ENCODE assay signal across 9 cellular contexts in genomic region chr7:39085590-39086049, GRCh38.
DNase-seq lines count a peak whose midpoint lies in the region; ATAC-seq and TF ChIP-seq lines count a peak whose summit lies in the region.
"Had no signal": no experiment of that assay in that cellular context is flagged by ENCODE, and none has a peak within 500 bp of the region (broad histone marks: within the 10 kb centered on the region; RNA-seq: fewer than 3 reads in every experiment).

No MANE protein-coding gene starts in this region.

- no peaks in the 10 kb centered on the region for H3K27me3 ChIP-seq in IMR-90 (ENCODE audit: control insufficient read depth, insufficient read depth, low read length)
- peaks cover 0 to 48% (median 0%) of the 10 kb centered on the region in 7 donors for H3K27me3 ChIP-seq in spleen (replicated peaks in 1 of 7)
- H3K27me3 ChIP-seq: uterus had no signal

- H3K9ac ChIP-seq in IMR-90 (ENCODE audit: low read depth, low read length): no peak overlapping the region

- no peaks in the 10 kb centered on the region for H3K4me1 ChIP-seq in IMR-90 (ENCODE audit: control insufficient read depth, insufficient read depth, low read length)
- H3K4me1 ChIP-seq in spleen: no peaks in the 10 kb centered on the region
- H3K4me1 ChIP-seq: uterus had no signal

- H2BK20ac ChIP-seq in IMR-90 (ENCODE audit: low read depth, low read length): no peak overlapping the region

- no peak for TF ChIP-seq POLR2A in IMR-90 (IDR thresholded peaks at IDR 0.05; ENCODE audit: low read depth, low read length)
- TF ChIP-seq POLR2A in spleen (IDR thresholded peaks at IDR 0.05): no peak

- H4K8ac ChIP-seq in IMR-90 (ENCODE audit: low read depth in 2 of 2, low read length in 2 of 2): no peak overlapping the region

- H4K20me1 ChIP-seq in IMR-90 (ENCODE audit: insufficient read depth, low read length): no peaks in the 10 kb centered on the region

- in situ Hi-C loops in IMR-90 (cut with MboI; ENCODE audit: low sequenced_read_pairs): no loop called here
- in situ Hi-C loops in SK-MEL-5 (cut with HindIII; ENCODE audit: low pct_unique_long_range_greater_than_20kb, low sequenced_read_pairs): no loop called here

- no TSS peak for BruUV-seq in IMR-90 (replicated peaks; lab: Mats Ljungman, UMichigan)

- CTCF ChIA-PET in IMR-90 (lab: Yijun Ruan, JAX): no interaction called here

- H3K9me1 ChIP-seq in IMR-90 (ENCODE audit: insufficient read depth, low read length): no peaks in the 10 kb centered on the region

- no CpG with 5 or more reads among the region's 11 CpGs for WGBS in IMR-90 (ENCODE audit: extremely low coverage in 2 of 2, insufficient read length in 1 of 2), 2 experiments
- 23 to 39% (median 27%) methylated on average over 11 of the region's 11 CpGs for WGBS in spleen, 5 donors

- no peak overlapping the region for H3K27ac ChIP-seq in IMR-90 (ENCODE audit: insufficient read depth, low read length)
- H3K27ac ChIP-seq in spleen: no peak overlapping the region
- H3K27ac ChIP-seq: uterus had no signal

- no peak for DNase-seq in IMR-90
- peak; percentile 45 for DNase-seq in SK-MEL-5 (ENCODE audit: low read depth, low spot score)
- no peak for DNase-seq in sciatic nerve (ENCODE audit: low spot score)
- DNase-seq in AG20443 (ENCODE audit: low spot score): no peak
- no peak for DNase-seq in stimulated activated CD4-positive, alpha-beta T cell treated with anti-CD3 and anti-CD28 coated beads, Interleukin-1b, Interleukin-23, amount 100 ng/mL, for 48 hours
- DNase-seq in spleen: no peak
- DNase-seq in NOMO-1 treated with dmso at 0.1 percent for 144 hours (lab: John Stamatoyannopoulos, UW; ENCODE audit: unreplicated experiment): no peak
- DNase-seq: uterus had no signal

- dilution Hi-C loops in IMR-90 (cut with HindIII; ENCODE audit: low sequenced_read_pairs, unreplicated experiment): no loop called here

- H2BK120ac ChIP-seq in IMR-90 (ENCODE audit: low read depth, low read length): no peak overlapping the region

- H3K4ac ChIP-seq in IMR-90 (ENCODE audit: low read depth, low read length): no peak overlapping the region

- H4K5ac ChIP-seq in IMR-90 (ENCODE audit: low read depth, low read length): no peak overlapping the region

- H3K79me1 ChIP-seq in IMR-90 (ENCODE audit: low read depth in 1 of 2, low read length in 2 of 2): no peaks in the 10 kb centered on the region

- H3K9me3 ChIP-seq in IMR-90 (ENCODE audit: control insufficient read depth, insufficient read depth, low read length): no peaks in the 10 kb centered on the region
- no peaks in the 10 kb centered on the region for H3K9me3 ChIP-seq in spleen
- H3K9me3 ChIP-seq: uterus had no signal

- H3K23ac ChIP-seq in IMR-90 (ENCODE audit: low read depth, low read length): no peak overlapping the region

- no peak overlapping the region for H3K56ac ChIP-seq in IMR-90 (ENCODE audit: extremely low read depth, insufficient read depth, low read length)

- H3K36me3 ChIP-seq in IMR-90 (ENCODE audit: control insufficient read depth, insufficient read depth, low read length) (no peaks in the 10 kb centered on the region), spleen (no peaks in the 10 kb centered on the region)
- H3K36me3 ChIP-seq: uterus had no signal

- POLR2A ChIA-PET in IMR-90 (lab: Charles Lee; ENCODE audit: unreplicated experiment): no interaction called here

- H3K14ac ChIP-seq in IMR-90 (replicated peaks; ENCODE audit: low read depth, low read length): no peak overlapping the region

- TF ChIP-seq CTCF in IMR-90 (conservative IDR thresholded peaks at IDR 0.05; ENCODE audit: low read depth, low read length) (no peak), spleen (IDR thresholded peaks at IDR 0.05 in 8 of 11, conservative IDR thresholded peaks at IDR 0.05 in 3 of 11) (no peak)

- H2AFZ ChIP-seq in IMR-90 (replicated peaks; ENCODE audit: low read length, poor library complexity): peak overlapping the region; percentile 57

- H3K4me3 ChIP-seq in IMR-90 (ENCODE audit: insufficient read depth, low read depth, low read length): no peak overlapping the region
- H3K4me3 ChIP-seq in iPS-11a (ENCODE audit: low read depth, low read length): peak overlapping the region; percentile 8
- H3K4me3 ChIP-seq in spleen: no peak overlapping the region
- H3K4me3 ChIP-seq: uterus had no signal

- H3K4me2 ChIP-seq in IMR-90 (ENCODE audit: low read depth, low read length): peak overlapping the region; percentile 1; the same call in 1 of the 2 replicates

- intact Hi-C loops in IMR-90 (cut with micrococcal nuclease) (no loop called here), sciatic nerve (cut with DNase I) (no loop called here), spleen (cut with DNase I; ENCODE audit: low total_unique reads) (no loop called here)

- no peak for TF ChIP-seq RAD21 in IMR-90 (IDR thresholded peaks at IDR 0.05; ENCODE audit: low read length)

- H4K91ac ChIP-seq in IMR-90 (ENCODE audit: insufficient read depth, low read depth, low read length): no peak overlapping the region

- no peak overlapping the region for H2BK5ac ChIP-seq in IMR-90 (ENCODE audit: low read depth, low read length, poor library complexity, severe bottlenecking)

- H3K18ac ChIP-seq in IMR-90 (ENCODE audit: low read depth, low read length): no peak overlapping the region

- no peak overlapping the region for H2AK5ac ChIP-seq in IMR-90 (ENCODE audit: low read depth, low read length)

- H2BK15ac ChIP-seq in IMR-90 (ENCODE audit: low read depth, low read length): no peak overlapping the region

- H2AK9ac ChIP-seq in IMR-90 (replicated peaks; ENCODE audit: low read depth, low read length, poor library complexity): no peak overlapping the region

- ATAC-seq in IMR-90 (ENCODE audit: low read depth) (no peak), sciatic nerve (peak; percentile 73)

TF ChIP-seq in IMR-90, 13 proteins besides CTCF, POLR2A, EP300 and RAD21:
- TF ChIP-seq NFE2L2 (IDR thresholded peaks at IDR 0.05; ENCODE audit: low read depth, low read length) (no peak), CEBPB (IDR thresholded peaks at IDR 0.05; ENCODE audit: low read depth, low read length) (no peak), MXI1 (IDR thresholded peaks at IDR 0.05; ENCODE audit: borderline replicate concordance, low read depth, low read length) (no peak), RFX5 (IDR thresholded peaks at IDR 0.05; ENCODE audit: low read depth, low read length) (no peak), MAFK (IDR thresholded peaks at IDR 0.05; ENCODE audit: low read depth, low read length) (no peak), BHLHE40 (IDR thresholded peaks at IDR 0.05; ENCODE audit: low read depth, low read length) (no peak)
- TF ChIP-seq, protein P1, sequence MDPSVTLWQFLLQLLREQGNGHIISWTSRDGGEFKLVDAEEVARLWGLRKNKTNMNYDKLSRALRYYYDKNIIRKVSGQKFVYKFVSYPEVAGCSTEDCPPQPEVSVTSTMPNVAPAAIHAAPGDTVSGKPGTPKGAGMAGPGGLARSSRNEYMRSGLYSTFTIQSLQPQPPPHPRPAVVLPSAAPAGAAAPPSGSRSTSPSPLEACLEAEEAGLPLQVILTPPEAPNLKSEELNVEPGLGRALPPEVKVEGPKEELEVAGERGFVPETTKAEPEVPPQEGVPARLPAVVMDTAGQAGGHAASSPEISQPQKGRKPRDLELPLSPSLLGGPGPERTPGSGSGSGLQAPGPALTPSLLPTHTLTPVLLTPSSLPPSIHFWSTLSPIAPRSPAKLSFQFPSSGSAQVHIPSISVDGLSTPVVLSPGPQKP (IDR thresholded peaks at IDR 0.05; ENCODE audit: borderline replicate concordance, low read depth, low read length): no peak
